In the genomic region with DNA sequence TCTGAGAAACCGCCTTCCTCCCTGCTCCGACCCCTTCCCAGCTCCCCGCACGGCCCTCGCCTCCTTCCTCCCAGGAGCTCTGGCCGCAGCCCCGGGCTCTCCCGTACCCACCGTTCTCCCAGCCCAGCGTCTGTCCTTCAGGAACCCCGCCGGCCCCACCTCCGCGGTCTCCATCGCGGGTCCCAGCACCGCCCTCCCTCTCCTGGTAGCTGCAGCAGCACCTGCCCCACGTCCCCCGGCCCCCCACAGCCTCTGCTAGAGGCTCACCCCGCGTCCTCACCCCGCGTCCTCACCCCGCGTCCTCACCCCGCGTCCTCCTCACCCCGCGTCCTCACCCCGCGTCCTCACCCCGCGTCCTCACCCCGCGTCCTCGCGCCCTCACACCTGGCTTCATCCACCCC, we compare ENCODE assay signal across 1 cellular context.
TF ChIP-seq lines count a peak whose summit lies in the region.

No MANE protein-coding gene starts in this region.

TF ChIP-seq in WTC11, 78 proteins besides CTCF, POLR2A, EP300 and RAD21 (continued from another document):
- TF ChIP-seq, protein P1, sequence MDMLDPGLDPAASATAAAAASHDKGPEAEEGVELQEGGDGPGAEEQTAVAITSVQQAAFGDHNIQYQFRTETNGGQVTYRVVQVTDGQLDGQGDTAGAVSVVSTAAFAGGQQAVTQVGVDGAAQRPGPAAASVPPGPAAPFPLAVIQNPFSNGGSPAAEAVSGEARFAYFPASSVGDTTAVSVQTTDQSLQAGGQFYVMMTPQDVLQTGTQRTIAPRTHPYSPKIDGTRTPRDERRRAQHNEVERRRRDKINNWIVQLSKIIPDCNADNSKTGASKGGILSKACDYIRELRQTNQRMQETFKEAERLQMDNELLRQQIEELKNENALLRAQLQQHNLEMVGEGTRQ (CRISPR knock-in tag; IDR thresholded peaks at IDR 0.05) = no peak
- no peak for TF ChIP-seq ZBTB21 (CRISPR knock-in tag; IDR thresholded peaks at IDR 0.05; ENCODE audit: borderline replicate concordance)
- TF ChIP-seq, protein P2, sequence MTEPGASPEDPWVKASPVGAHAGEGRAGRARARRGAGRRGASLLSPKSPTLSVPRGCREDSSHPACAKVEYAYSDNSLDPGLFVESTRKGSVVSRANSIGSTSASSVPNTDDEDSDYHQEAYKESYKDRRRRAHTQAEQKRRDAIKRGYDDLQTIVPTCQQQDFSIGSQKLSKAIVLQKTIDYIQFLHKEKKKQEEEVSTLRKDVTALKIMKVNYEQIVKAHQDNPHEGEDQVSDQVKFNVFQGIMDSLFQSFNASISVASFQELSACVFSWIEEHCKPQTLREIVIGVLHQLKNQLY (CRISPR knock-in tag; IDR thresholded peaks at IDR 0.05) = no peak
- TF ChIP-seq TEAD4 (CRISPR knock-in tag; IDR thresholded peaks at IDR 0.05) = no peak
- no peak for TF ChIP-seq NFATC4 (CRISPR knock-in tag; IDR thresholded peaks at IDR 0.05)
- no peak for TF ChIP-seq GABPB1 (CRISPR knock-in tag; IDR thresholded peaks at IDR 0.05)
- TF ChIP-seq, protein P3, sequence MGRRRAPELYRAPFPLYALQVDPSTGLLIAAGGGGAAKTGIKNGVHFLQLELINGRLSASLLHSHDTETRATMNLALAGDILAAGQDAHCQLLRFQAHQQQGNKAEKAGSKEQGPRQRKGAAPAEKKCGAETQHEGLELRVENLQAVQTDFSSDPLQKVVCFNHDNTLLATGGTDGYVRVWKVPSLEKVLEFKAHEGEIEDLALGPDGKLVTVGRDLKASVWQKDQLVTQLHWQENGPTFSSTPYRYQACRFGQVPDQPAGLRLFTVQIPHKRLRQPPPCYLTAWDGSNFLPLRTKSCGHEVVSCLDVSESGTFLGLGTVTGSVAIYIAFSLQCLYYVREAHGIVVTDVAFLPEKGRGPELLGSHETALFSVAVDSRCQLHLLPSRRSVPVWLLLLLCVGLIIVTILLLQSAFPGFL (CRISPR knock-in tag; IDR thresholded peaks at IDR 0.05; ENCODE audit: borderline replicate concordance) = no peak
- no peak for TF ChIP-seq ZNF396 (CRISPR knock-in tag; IDR thresholded peaks at IDR 0.05; ENCODE audit: borderline replicate concordance)
- TF ChIP-seq, protein P4, sequence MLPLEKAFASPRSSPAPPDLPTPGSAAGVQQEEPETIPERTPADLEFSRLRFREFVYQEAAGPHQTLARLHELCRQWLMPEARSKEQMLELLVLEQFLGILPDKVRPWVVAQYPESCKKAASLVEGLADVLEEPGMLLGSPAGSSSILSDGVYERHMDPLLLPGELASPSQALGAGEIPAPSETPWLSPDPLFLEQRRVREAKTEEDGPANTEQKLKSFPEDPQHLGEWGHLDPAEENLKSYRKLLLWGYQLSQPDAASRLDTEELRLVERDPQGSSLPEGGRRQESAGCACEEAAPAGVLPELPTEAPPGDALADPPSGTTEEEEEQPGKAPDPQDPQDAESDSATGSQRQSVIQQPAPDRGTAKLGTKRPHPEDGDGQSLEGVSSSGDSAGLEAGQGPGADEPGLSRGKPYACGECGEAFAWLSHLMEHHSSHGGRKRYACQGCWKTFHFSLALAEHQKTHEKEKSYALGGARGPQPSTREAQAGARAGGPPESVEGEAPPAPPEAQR (CRISPR knock-in tag; IDR thresholded peaks at IDR 0.05) = no peak
- TF ChIP-seq, protein P5, sequence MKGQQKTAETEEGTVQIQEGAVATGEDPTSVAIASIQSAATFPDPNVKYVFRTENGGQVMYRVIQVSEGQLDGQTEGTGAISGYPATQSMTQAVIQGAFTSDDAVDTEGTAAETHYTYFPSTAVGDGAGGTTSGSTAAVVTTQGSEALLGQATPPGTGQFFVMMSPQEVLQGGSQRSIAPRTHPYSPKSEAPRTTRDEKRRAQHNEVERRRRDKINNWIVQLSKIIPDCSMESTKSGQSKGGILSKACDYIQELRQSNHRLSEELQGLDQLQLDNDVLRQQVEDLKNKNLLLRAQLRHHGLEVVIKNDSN (CRISPR knock-in tag; IDR thresholded peaks at IDR 0.05) = no peak
- TF ChIP-seq ELF4 (CRISPR knock-in tag; IDR thresholded peaks at IDR 0.05; ENCODE audit: low read depth) = no peak
- TF ChIP-seq JAZF1 (CRISPR knock-in tag; IDR thresholded peaks at IDR 0.05) = no peak
- TF ChIP-seq, protein P6, sequence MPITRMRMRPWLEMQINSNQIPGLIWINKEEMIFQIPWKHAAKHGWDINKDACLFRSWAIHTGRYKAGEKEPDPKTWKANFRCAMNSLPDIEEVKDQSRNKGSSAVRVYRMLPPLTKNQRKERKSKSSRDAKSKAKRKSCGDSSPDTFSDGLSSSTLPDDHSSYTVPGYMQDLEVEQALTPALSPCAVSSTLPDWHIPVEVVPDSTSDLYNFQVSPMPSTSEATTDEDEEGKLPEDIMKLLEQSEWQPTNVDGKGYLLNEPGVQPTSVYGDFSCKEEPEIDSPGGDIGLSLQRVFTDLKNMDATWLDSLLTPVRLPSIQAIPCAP (CRISPR knock-in tag; IDR thresholded peaks at IDR 0.05) = no peak
